In genomic region chr19:57192064-57192395, GRCh38 we compare ENCODE assay signal across 8 cellular contexts. TPM values are rescaled to one million over a fixed set of nuclear protein-coding genes. Genes with fewer than 3 reads are reported as not detected.
DNase-seq lines count a peak whose midpoint lies in the region; TF ChIP-seq lines count a peak whose summit lies in the region.

No MANE protein-coding gene starts in this region.

- H3K36me3 ChIP-seq in BLaER1 (peaks cover 51% of the 10 kb centered on the region), HUES6 (ENCODE audit: control insufficient read depth, insufficient read depth, low read length) (peaks cover 41% of the 10 kb centered on the region), mesodermal cell (ENCODE audit: control insufficient read depth, insufficient read depth, low read length) (peaks cover 46% of the 10 kb centered on the region)

- H3K27ac ChIP-seq in BLaER1 (peak overlapping the region; percentile 88), HUES6 (ENCODE audit: low read depth, low read length) (no peak overlapping the region), mesodermal cell (ENCODE audit: low read depth, low read length, severe bottlenecking) (no peak overlapping the region)

- no peak for TF ChIP-seq CTCF in cardiac fibroblast (IDR thresholded peaks at IDR 0.05; ENCODE audit: low read depth, low read length)

- peak overlapping the region; percentile 92 for H3K9ac ChIP-seq in BLaER1
- peak overlapping the region; percentile 87 for H3K9ac ChIP-seq in HUES6 (ENCODE audit: low read length)

- 7 to 13% methylated on average over 8 of the region's 8 CpGs for WGBS in mesodermal cell (ENCODE audit: insufficient coverage in 2 of 2), 2 experiments

- peak; percentile 4 to 7 for DNase-seq in cardiac fibroblast (ENCODE audit: low read depth in 2 of 2)
- DNase-seq in NCI-H345 treated with DMSO at 0.1 percent for 48 hours (lab: John Stamatoyannopoulos, UW; ENCODE audit: unreplicated experiment): no peak
- DNase-seq in stimulated activated CD4-positive, alpha-beta T cell treated with anti-CD3 and anti-CD28 coated beads, Interleukin-2, amount 100 ng/mL, for 24 hours: no peak
- no peak for DNase-seq in 8988T
- no peak for DNase-seq in NCI-H526 treated with DMSO at 0.1 percent for 48 hours (lab: John Stamatoyannopoulos, UW)

- peaks cover 24% of the 10 kb centered on the region; the same call in 1 of the 2 replicates for H4K20me1 ChIP-seq in BLaER1

- H3K4me1 ChIP-seq in BLaER1 (peaks cover 20% of the 10 kb centered on the region), HUES6 (ENCODE audit: control insufficient read depth, insufficient read depth, low read length) (peaks cover 8% of the 10 kb centered on the region), mesodermal cell (ENCODE audit: control insufficient read depth, insufficient read depth, low read length, poor library complexity, severe bottlenecking) (no peaks in the 10 kb centered on the region)

- peak overlapping the region; percentile 93 for H3K4me2 ChIP-seq in BLaER1

- H3K4me3 ChIP-seq in BLaER1: peak overlapping the region; percentile 98
- H3K4me3 ChIP-seq in HUES6 (ENCODE audit: low read depth, low read length): peak overlapping the region; percentile 97
- H3K4me3 ChIP-seq in cardiac fibroblast (replicated peaks in 1 of 2; ENCODE audit: low read depth in 2 of 2, low read length in 2 of 2): peak overlapping the region; percentile 95 to 97
- peak overlapping the region; percentile 99 for H3K4me3 ChIP-seq in mesodermal cell (ENCODE audit: extremely low read depth, insufficient read depth, low read length, poor library complexity, severe bottlenecking)

- H3K27me3 ChIP-seq in BLaER1 (no peaks in the 10 kb centered on the region), HUES6 (ENCODE audit: control insufficient read depth, insufficient read depth, low read length) (no peaks in the 10 kb centered on the region)

- H3K9me3 ChIP-seq in BLaER1: peaks cover 55% of the 10 kb centered on the region
- peaks cover 30% of the 10 kb centered on the region for H3K9me3 ChIP-seq in HUES6 (ENCODE audit: control insufficient read depth, insufficient read depth, low read depth, low read length)
- H3K9me3 ChIP-seq in mesodermal cell (ENCODE audit: control insufficient read depth, low read length): peaks cover 27% of the 10 kb centered on the region

RNA-seq across cellular contexts. Expression of gene ZNF264, which starts 0.7 kb away (rescaled TPM):
- 9.8 TPM for polyA plus RNA-seq in mesodermal cell (2013, experiment 1 of 2)
- 7.1 TPM for polyA plus RNA-seq in mesodermal cell (2013, experiment 2 of 2)

RNA-seq across cellular contexts. Expression of gene DUXA, which starts 24.7 kb away (rescaled TPM):
- not detected for polyA plus RNA-seq in mesodermal cell (2013, experiment 1 of 2)
- polyA plus RNA-seq in mesodermal cell (2013, experiment 2 of 2): not detected

RNA-seq across cellular contexts. Expression of gene AURKC, which starts 38.8 kb away (rescaled TPM):
- 1.0 TPM for polyA plus RNA-seq in mesodermal cell (2013, experiment 1 of 2)
- polyA plus RNA-seq in mesodermal cell (2013, experiment 2 of 2): 0.40 TPM

RNA-seq across cellular contexts. Expression of gene ZIM3, which starts 47.0 kb away (rescaled TPM):
- polyA plus RNA-seq in mesodermal cell (2013, experiment 1 of 2): not detected
- polyA plus RNA-seq in mesodermal cell (2013, experiment 2 of 2): not detected

RNA-seq across cellular contexts. Expression of gene ZNF805, which starts 48.4 kb away (rescaled TPM):
- polyA plus RNA-seq in mesodermal cell (2013, experiment 1 of 2): 6.6 TPM
- polyA plus RNA-seq in mesodermal cell (2013, experiment 2 of 2): 7.1 TPM

Comparison
In these comparisons a context has a peak if more than half of its experiments do, and no peak if none do; other contexts are left out.
1. DNase-seq: peak in cardiac fibroblast (2 of 2); none in NCI-H345 treated with DMSO at 0.1 percent for 48 hours (single experiment), stimulated activated CD4-positive, alpha-beta T cell treated with anti-CD3 and anti-CD28 coated beads, Interleukin-2, amount 100 ng/mL, for 24 hours (0 of 2), 8988T (single experiment) and NCI-H526 treated with DMSO at 0.1 percent for 48 hours (single experiment).
2. Peak in every context shown above with its lines, with median percentiles within 50 percentile points of each other: H3K4me3 ChIP-seq.